Comparison of ENCODE assay signal across 12 cellular contexts in genomic region chr14:93056166-93056839, GRCh38. TPM values are rescaled to one million over a fixed set of nuclear protein-coding genes. Genes with fewer than 3 reads are reported as not detected.
DNase-seq lines count a peak whose midpoint lies in the region; ATAC-seq, FAIRE-seq and TF ChIP-seq lines count a peak whose summit lies in the region.
"Had no signal": no experiment of that assay in that cellular context is flagged by ENCODE, and none has a peak within 500 bp of the region (broad histone marks: within the 10 kb centered on the region; RNA-seq: fewer than 3 reads in every experiment).

No MANE protein-coding gene starts in this region.

- H3K36me3 Mint-ChIP-seq in astrocyte (ENCODE audit: low read depth, unreplicated experiment): no peaks in the 10 kb centered on the region

- FAIRE-seq in astrocyte (lab: Jason Lieb, UNC): no peak
- FAIRE-seq: colon had no signal

- H3K4me1 Mint-ChIP-seq in astrocyte (ENCODE audit: low read depth, unreplicated experiment): peaks cover 15% of the 10 kb centered on the region

- peaks cover 68% of the 10 kb centered on the region for H3K27me3 Mint-ChIP-seq in astrocyte (ENCODE audit: low read depth, unreplicated experiment)
- H3K27me3 Mint-ChIP-seq: activated CD4-positive, alpha-beta memory T cell treated with anti-CD3 and anti-CD28 coated beads, Interleukin-2, amount 10 ng/mL, durations not matched to agents 7 days and 5 days had no signal

- TF ChIP-seq CTCF in astrocyte (IDR thresholded peaks at IDR 0.05; ENCODE audit: insufficient read depth, low read depth, low read length) (no peak), smooth muscle cell (IDR thresholded peaks at IDR 0.05; ENCODE audit: borderline replicate concordance, insufficient read depth, poor library complexity, severe bottlenecking) (no peak)

- peaks cover 10% of the 10 kb centered on the region for H3K27me3 ChIP-seq in astrocyte (ENCODE audit: insufficient read depth, low read length)
- H3K27me3 ChIP-seq in right cardiac atrium (ENCODE audit: control insufficient read depth, insufficient read depth): no peaks in the 10 kb centered on the region
- H3K27me3 ChIP-seq in smooth muscle cell (ENCODE audit: low read depth): no peaks in the 10 kb centered on the region

- no peaks in the 10 kb centered on the region for H3K79me2 ChIP-seq in astrocyte (ENCODE audit: insufficient read depth, low read length)
- no peaks in the 10 kb centered on the region for H3K79me2 ChIP-seq in smooth muscle cell (ENCODE audit: low read depth)

- H3K4me2 ChIP-seq in astrocyte (ENCODE audit: low read length): no peak overlapping the region
- H3K4me2 ChIP-seq in smooth muscle cell: peak overlapping the region; percentile 36

- H3K4me1 ChIP-seq in astrocyte (ENCODE audit: insufficient read depth, low read length): no peaks in the 10 kb centered on the region
- peaks cover 12% of the 10 kb centered on the region for H3K4me1 ChIP-seq in right cardiac atrium (ENCODE audit: control insufficient read depth, insufficient read depth, low read length)
- H3K4me1 ChIP-seq in smooth muscle cell (ENCODE audit: low read depth): no peaks in the 10 kb centered on the region

- ATAC-seq in right cardiac atrium: no peak

- H3K9ac ChIP-seq in astrocyte (ENCODE audit: low read length): no peak overlapping the region
- H3K9ac ChIP-seq in smooth muscle cell (ENCODE audit: low read depth): no peak overlapping the region

- no peaks in the 10 kb centered on the region for H3K9me3 Mint-ChIP-seq in astrocyte (ENCODE audit: unreplicated experiment)
- H3K9me3 Mint-ChIP-seq: activated CD4-positive, alpha-beta memory T cell treated with anti-CD3 and anti-CD28 coated beads, Interleukin-2, amount 10 ng/mL, durations not matched to agents 7 days and 5 days had no signal

- H3K27ac Mint-ChIP-seq in astrocyte (ENCODE audit: unreplicated experiment): peak overlapping the region; percentile 26
- H3K27ac Mint-ChIP-seq: activated CD4-positive, alpha-beta memory T cell treated with anti-CD3 and anti-CD28 coated beads, Interleukin-2, amount 10 ng/mL, durations not matched to agents 7 days and 5 days had no signal

- no peaks in the 10 kb centered on the region for H3K36me3 ChIP-seq in astrocyte (ENCODE audit: insufficient read depth, low read length)
- H3K36me3 ChIP-seq in smooth muscle cell (ENCODE audit: low read depth): no peaks in the 10 kb centered on the region

- no peak overlapping the region for H2AFZ ChIP-seq in astrocyte (ENCODE audit: low read depth, low read length)
- H2AFZ ChIP-seq in smooth muscle cell (ENCODE audit: low read depth): no peak overlapping the region

- H3K27ac ChIP-seq in astrocyte (ENCODE audit: low read depth, low read length) (no peak overlapping the region), right cardiac atrium (ENCODE audit: low read length) (peak overlapping the region; percentile 79), smooth muscle cell (ENCODE audit: low read depth) (peak overlapping the region; percentile 12)
- H3K27ac ChIP-seq: 22Rv1 had no signal

- H3K9me3 ChIP-seq in astrocyte (ENCODE audit: insufficient read depth, low read depth, low read length): no peaks in the 10 kb centered on the region
- no peaks in the 10 kb centered on the region for H3K9me3 ChIP-seq in right cardiac atrium (ENCODE audit: control insufficient read depth, low read length)
- no peaks in the 10 kb centered on the region for H3K9me3 ChIP-seq in smooth muscle cell (replicated peaks; ENCODE audit: low read depth)

- H3F3A ChIP-seq in smooth muscle cell (ENCODE audit: low read depth): no peaks in the 10 kb centered on the region

- DNase-seq in DMS53 (lab: John Stamatoyannopoulos, UW): peak; percentile 21
- DNase-seq in DMS53 treated with DMSO at 0.1 percent for 48 hours (lab: John Stamatoyannopoulos, UW; ENCODE audit: unreplicated experiment): no peak
- no peak for DNase-seq in astrocyte (ENCODE audit: low read depth)
- peak in 2 of 3 donors; percentile 20 to 32 for DNase-seq in right cardiac atrium
- no peak for DNase-seq in smooth muscle cell (lab: John Stamatoyannopoulos, UW; ENCODE audit: unreplicated experiment)
- DNase-seq in retina: no peak
- no peak for DNase-seq in RKO (ENCODE audit: low spot score)
- no peak for DNase-seq in DMS114 treated with DMSO at 0.1 percent for 48 hours (lab: John Stamatoyannopoulos, UW; ENCODE audit: unreplicated experiment)
- DNase-seq: activated CD4-positive, alpha-beta memory T cell treated with anti-CD3 and anti-CD28 coated beads, Interleukin-2, amount 10 ng/mL, durations not matched to agents 7 days and 5 days; NCI-H1436 treated with DMSO at 0.1 percent for 48 hours had no signal

- H3K4me3 ChIP-seq in astrocyte (ENCODE audit: insufficient read depth, low read depth, low read length): no peak overlapping the region
- no peak overlapping the region for H3K4me3 ChIP-seq in right cardiac atrium (ENCODE audit: low read length)
- H3K4me3 ChIP-seq in smooth muscle cell: no peak overlapping the region

- 72% methylated on average over 5 of the region's 5 CpGs for WGBS in right cardiac atrium
- 87% methylated on average over 5 of the region's 5 CpGs for WGBS in smooth muscle cell (ENCODE audit: low lambda C conversion rate)

- H4K20me1 ChIP-seq in astrocyte (ENCODE audit: insufficient read depth, low read length) (peaks cover 46% of the 10 kb centered on the region), smooth muscle cell (ENCODE audit: low read depth) (peaks cover 20% of the 10 kb centered on the region)

- intact Hi-C loops in right cardiac atrium (cut with DNase I): no loop called here

- no peak overlapping the region for H3K4me3 Mint-ChIP-seq in astrocyte (ENCODE audit: unreplicated experiment)
- H3K4me3 Mint-ChIP-seq: activated CD4-positive, alpha-beta memory T cell treated with anti-CD3 and anti-CD28 coated beads, Interleukin-2, amount 10 ng/mL, durations not matched to agents 7 days and 5 days had no signal

RNA-seq across cellular contexts. Expression of gene ITPK1, which starts 59.4 kb away (rescaled TPM):
- total RNA-seq in astrocyte (11.2 and 13.0 TPM in 2 replicates), right cardiac atrium (100 to 1,000 TPM; 113 to 135 (median 129) TPM), smooth muscle cell (9.2 and 17.6 TPM in 2 replicates)
- polyA plus RNA-seq in right cardiac atrium (78.2 TPM), smooth muscle cell (13.3 and 14.2 TPM in 2 replicates)

Comparison
In these comparisons a context has a peak if more than half of its experiments do, and no peak if none do; other contexts are left out.
1. DNase-seq: peak in DMS53 (single experiment) and right cardiac atrium (2 of 3); none in DMS53 treated with DMSO at 0.1 percent for 48 hours (single experiment), astrocyte (single experiment), smooth muscle cell (single experiment), retina (single experiment), RKO (single experiment) and DMS114 treated with DMSO at 0.1 percent for 48 hours (single experiment).